In genomic region chr9:98709968-98710965, GRCh38 we compare ENCODE assay signal across 11 cellular contexts. TPM values are rescaled to one million over a fixed set of nuclear protein-coding genes. Genes with fewer than 3 reads are reported as not detected.
DNase-seq lines count a peak whose midpoint lies in the region; ATAC-seq and TF ChIP-seq lines count a peak whose summit lies in the region.
"Had no signal": no experiment of that assay in that cellular context is flagged by ENCODE, and none has a peak within 500 bp of the region (broad histone marks: within the 10 kb centered on the region; RNA-seq: fewer than 3 reads in every experiment).

No MANE protein-coding gene starts in this region.

- DNase-seq in AG04450 (ENCODE audit: low read depth, low spot score), result peak; percentile 29
- peak; percentile 48 for DNase-seq in HFFc6
- peak; percentile 65 for DNase-seq in adipocyte (ENCODE audit: low read depth)
- DNase-seq in activated CD4-positive, alpha-beta T cell treated with anti-CD3 and anti-CD28 coated beads, Interleukin-2, amount 50 U/mL, for 48 hours, result no peak
- DNase-seq in COLO829 (ENCODE audit: low spot score), result no peak
- DNase-seq: activated naive CD4-positive, alpha-beta T cell treated with anti-CD3 and anti-CD28 coated beads, Interleukin-2, amount 50 U/mL, for 16 hours; DMS79 had no signal

- TF ChIP-seq CTCF in AG04450 (IDR thresholded peaks at IDR 0.05; ENCODE audit: low read depth, low read length), result no peak
- TF ChIP-seq CTCF in HFFc6 (IDR thresholded peaks at IDR 0.05), result no peak

- no peak overlapping the region for H3K9ac ChIP-seq in adipocyte (ENCODE audit: low read length)
- H3K9ac ChIP-seq in iPS-15b (ENCODE audit: low read depth, low read length), result no peak overlapping the region

- H3K27me3 ChIP-seq in AG04450 (ENCODE audit: control insufficient read depth, insufficient read depth, low read length) (peaks cover 56% of the 10 kb centered on the region), adipocyte (replicated peaks; ENCODE audit: control insufficient read depth, insufficient read depth, low read length) (peaks cover 36% of the 10 kb centered on the region), iPS-15b (ENCODE audit: control insufficient read depth, insufficient read depth, low read length) (peaks cover 59% of the 10 kb centered on the region)

- H3K9me3 ChIP-seq in AG04450 (ENCODE audit: control insufficient read depth, insufficient read depth, low read length) (no peaks in the 10 kb centered on the region; the same call in 1 of the 2 replicates), adipocyte (ENCODE audit: control insufficient read depth, low read length) (no peaks in the 10 kb centered on the region), iPS-15b (ENCODE audit: control insufficient read depth, insufficient read depth, low read length) (no peaks in the 10 kb centered on the region)

- peaks cover 5% of the 10 kb centered on the region for H3K4me1 ChIP-seq in adipocyte (ENCODE audit: control insufficient read depth, insufficient read depth, low read length)
- peaks cover 6% of the 10 kb centered on the region for H3K4me1 ChIP-seq in iPS-15b (ENCODE audit: control insufficient read depth, insufficient read depth, low read length)

- no peak overlapping the region; the same call in 1 of the 2 replicates for H3K4me3 Mint-ChIP-seq in HFFc6

- H3K36me3 ChIP-seq in adipocyte (ENCODE audit: control insufficient read depth, insufficient read depth, low read length, severe bottlenecking) (no peaks in the 10 kb centered on the region), iPS-15b (ENCODE audit: control insufficient read depth, insufficient read depth, low read length) (no peaks in the 10 kb centered on the region)

- peaks cover 12% of the 10 kb centered on the region for H3K4me1 Mint-ChIP-seq in HFFc6 (ENCODE audit: low read depth)

- ATAC-seq in HG02623 (IDR thresholded peaks at IDR 0.05; ENCODE audit: unreplicated experiment), result no peak
- no peak for ATAC-seq in GM21619 (IDR thresholded peaks at IDR 0.05; ENCODE audit: unreplicated experiment)

- CTCF ChIA-PET in AG04450 (lab: Charles Lee), result interaction anchor here (0.6 to 1.1 kb wide), 3 partner anchors 66 to 397 kb away, joined by 3 read pairs; no protein-coding TSS in a partner anchor

- no peaks in the 10 kb centered on the region for H3K9me3 Mint-ChIP-seq in HFFc6

- no peak overlapping the region for H3K27ac Mint-ChIP-seq in HFFc6

- H3K4me3 ChIP-seq in AG04450 (ENCODE audit: low read depth, low read length) (no peak overlapping the region), adipocyte (ENCODE audit: low read length) (no peak overlapping the region), iPS-15b (ENCODE audit: low read depth, low read length) (peak overlapping the region; percentile 63)

- peaks cover 34% of the 10 kb centered on the region for H3K27me3 Mint-ChIP-seq in HFFc6 (ENCODE audit: insufficient read depth)

- POLR2A ChIA-PET in AG04450 (lab: Yijun Ruan, JAX), result no interaction called here

- no peaks in the 10 kb centered on the region for H3K36me3 Mint-ChIP-seq in HFFc6 (ENCODE audit: low read depth)

- no peak overlapping the region for H3K27ac ChIP-seq in AG04450 (ENCODE audit: low read depth, low read length)

RNA-seq across cellular contexts. Expression of gene GABBR2, which starts 1.5 kb away (rescaled TPM):
- polyA plus RNA-seq in AG04450 (2011; rRNA removed), result 2.4 and 3.2 TPM in 2 replicates
- 8.6 and 10.6 TPM in 2 replicates for polyA minus RNA-seq in AG04450 (2011; rRNA and poly(A)+ RNA removed)
- total RNA-seq in HFFc6 (2021; fragmentation: NEBNext Ultra II Directional; extraction: Animal tissue kit (Norgen Biotek cat#: 25700)), result 1 to 10 TPM; 3.1 to 9.3 (median 7.6) TPM
- total RNA-seq: T-helper 1 cell treated with Interleukin-12 subunit alpha and Interleukin-12 subunit beta and Interleukin-4 antibody, amounts not matched to agents 30 ng/mL and 1 ng/mL, for 36 hours had no signal

Comparison
In these comparisons a context has a peak if more than half of its experiments do, and no peak if none do; other contexts are left out.
1. DNase-seq: peak in AG04450 (single experiment), HFFc6 (single experiment) and adipocyte (single experiment); none in activated CD4-positive, alpha-beta T cell treated with anti-CD3 and anti-CD28 coated beads, Interleukin-2, amount 50 U/mL, for 48 hours (0 of 2) and COLO829 (single experiment).